Comparison of ENCODE assay signal across 37 cellular contexts in genomic region chr9:93419023-93419422, GRCh38.
"Had no signal": no experiment of that assay in that cellular context is flagged by ENCODE, and none has a peak within 500 bp of the region (broad histone marks: within the 10 kb centered on the region; RNA-seq: fewer than 3 reads in every experiment).

No MANE protein-coding gene starts in this region.

- DNase-seq: activated B cell treated with CpG ODN at 0.5 μM for 24 hours; activated CD4-positive, alpha-beta memory T cell treated with anti-CD3 and anti-CD28 coated beads for 36 hours; activated CD4-positive, alpha-beta T cell treated with anti-CD3 and anti-CD28 coated beads for 4 hours; activated CD4-positive, alpha-beta T cell treated with anti-CD3 and anti-CD28 coated beads, Interleukin-2, amount 10 ng/mL, durations not matched to agents 24 days and 14 days; activated CD4-positive, alpha-beta T cell treated with anti-CD3 and anti-CD28 coated beads, Interleukin-2, amount 50 U/mL, for 1 hour; activated CD4-positive, alpha-beta T cell treated with anti-CD3 and anti-CD28 coated beads, Interleukin-2, amount 50 U/mL, for 4 hours; activated CD4-positive, CD25-positive, alpha-beta regulatory T cell treated with anti-CD3 and anti-CD28 coated beads, Interleukin-2, amount 50 U/mL, for 72 hours; activated CD8-positive, alpha-beta memory T cell treated with anti-CD3 and anti-CD28 coated beads, Interleukin-2, amount 50 U/mL, for 4 hours; activated CD8-positive, alpha-beta T cell treated with anti-CD3 and anti-CD28 coated beads for 36 hours; activated effector memory CD4-positive, alpha-beta T cell treated with anti-CD3 and anti-CD28 coated beads, Interleukin-2, amount 50 U/mL, for 16 hours; activated gamma-delta T cell treated with Interleukin-2 at 50 U/mL for 16 hours; activated naive CD4-positive, alpha-beta T cell; activated naive CD4-positive, alpha-beta T cell treated with anti-CD3 and anti-CD28 coated beads for 36 hours; activated naive CD4-positive, alpha-beta T cell treated with anti-CD3 and anti-CD28 coated beads, Interleukin-2, amount 50 U/mL, for 16 hours; activated naive CD8-positive, alpha-beta T cell treated with anti-CD3 and anti-CD28 coated beads for 36 hours; activated T-cell treated with anti-CD3 and anti-CD28 coated beads for 4 hours; activated T-cell treated with anti-CD3 and anti-CD28 coated beads, Interleukin-2, amount 50 U/mL, for 1 hour; activated T-cell treated with anti-CD3 and anti-CD28 coated beads, Interleukin-2, amount 50 U/mL, for 4 hours; activated T-cell treated with anti-CD3 and anti-CD28 coated beads, Interleukin-2, amount 50 U/mL, for 72 hours; adrenal gland; amniotic stem cell; aorta; body of pancreas; brain microvascular endothelial cell; central memory CD4-positive, alpha-beta T cell; T-helper 1 cell; T-helper 2 cell; T-helper 9 cell had no signal

- H3K4me3 ChIP-seq: adrenal gland, body of pancreas, breast epithelium had no signal

- H3K4me1 ChIP-seq: adrenal gland, body of pancreas, breast epithelium had no signal

- H3K27ac Mint-ChIP-seq: activated B cell treated with CpG ODN at 0.5 μM for 24 hours; activated CD4-positive, alpha-beta memory T cell treated with anti-CD3 and anti-CD28 coated beads for 36 hours; activated CD4-positive, alpha-beta T cell treated with anti-CD3 and anti-CD28 coated beads, Interleukin-2, amount 10 ng/mL, durations not matched to agents 24 days and 14 days; activated CD8-positive, alpha-beta T cell treated with anti-CD3 and anti-CD28 coated beads for 36 hours; activated naive CD4-positive, alpha-beta T cell treated with anti-CD3 and anti-CD28 coated beads for 36 hours; activated naive CD4-positive, alpha-beta T cell treated with anti-CD3 and anti-CD28 coated beads, Interleukin-2, amount 50 U/mL, for 72 hours; activated naive CD8-positive, alpha-beta T cell treated with anti-CD3 and anti-CD28 coated beads for 36 hours; activated T-cell treated with anti-CD3 and anti-CD28 coated beads, Interleukin-2, amount 50 U/mL, for 72 hours; activated T-helper 1 cell treated with anti-CD3 and anti-CD28 coated beads, Interleukin-12 subunit alpha, Interleukin-12 subunit beta, Interleukin-2, Interleukin-4 antibody, amounts not matched to agents 30 ng/mL and 10 ng/mL and 1 ng/mL, durations not matched to agents 14 hours and 24 hours and 36 hours; activated T-helper 17 cell treated with anti-CD3 and anti-CD28 coated beads, Interleukin-2, amount 50 U/mL, for 72 hours; T-helper 1 cell treated with Interleukin-12 subunit alpha and Interleukin-12 subunit beta and Interleukin-4 antibody, amounts not matched to agents 30 μg/mL and 1 μg/mL, for 36 hours; T-helper 2 cell treated with Interferon-gamma antibody and Interleukin-4, amounts not matched to agents 5 μg/mL and 100 μg/mL, for 36 hours had no signal

- H3K4me3 Mint-ChIP-seq: activated B cell treated with CpG ODN at 0.5 μM for 24 hours; activated CD4-positive, alpha-beta memory T cell treated with anti-CD3 and anti-CD28 coated beads for 36 hours; activated CD4-positive, alpha-beta T cell treated with anti-CD3 and anti-CD28 coated beads, Interleukin-2, amount 10 ng/mL, durations not matched to agents 24 days and 14 days; activated CD8-positive, alpha-beta T cell treated with anti-CD3 and anti-CD28 coated beads for 36 hours; activated naive CD4-positive, alpha-beta T cell treated with anti-CD3 and anti-CD28 coated beads for 36 hours; activated naive CD8-positive, alpha-beta T cell treated with anti-CD3 and anti-CD28 coated beads for 36 hours; activated T-cell treated with anti-CD3 and anti-CD28 coated beads, Interleukin-2, amount 50 U/mL, for 4 hours; activated T-cell treated with anti-CD3 and anti-CD28 coated beads, Interleukin-2, amount 50 U/mL, for 72 hours; activated T-helper 1 cell treated with anti-CD3 and anti-CD28 coated beads, Interleukin-12 subunit alpha, Interleukin-12 subunit beta, Interleukin-2, Interleukin-4 antibody, amounts not matched to agents 30 ng/mL and 10 ng/mL and 1 ng/mL, durations not matched to agents 14 hours and 24 hours and 36 hours; activated T-helper 17 cell treated with anti-CD3 and anti-CD28 coated beads, Interleukin-2, amount 50 U/mL, for 72 hours; T-helper 1 cell treated with Interleukin-12 subunit alpha and Interleukin-12 subunit beta and Interleukin-4 antibody, amounts not matched to agents 30 μg/mL and 1 μg/mL, for 36 hours; T-helper 2 cell treated with Interferon-gamma antibody and Interleukin-4, amounts not matched to agents 5 μg/mL and 100 μg/mL, for 36 hours had no signal

- H3K27me3 Mint-ChIP-seq: activated naive CD8-positive, alpha-beta T cell treated with anti-CD3 and anti-CD28 coated beads for 36 hours had no signal

- H3K36me3 ChIP-seq: adrenal gland, brain microvascular endothelial cell, breast epithelium had no signal

- H3K27ac ChIP-seq: adrenal gland, body of pancreas, brain microvascular endothelial cell, breast epithelium, VCaP had no signal

- H3K4me1 Mint-ChIP-seq: activated B cell treated with CpG ODN at 0.5 μM for 24 hours; activated T-helper 17 cell treated with anti-CD3 and anti-CD28 coated beads, Interleukin-2, amount 50 U/mL, for 72 hours had no signal

- FAIRE-seq: astrocyte, TTC549 had no signal

- H3K27me3 ChIP-seq: adrenal gland, body of pancreas, brain microvascular endothelial cell, breast epithelium had no signal

- ATAC-seq: activated CD8-positive, alpha-beta T cell treated with anti-CD3 and anti-CD28 coated beads for 36 hours; activated naive CD4-positive, alpha-beta T cell treated with anti-CD3 and anti-CD28 coated beads, Interleukin-2, amount 50 U/mL, for 72 hours; activated T-cell treated with anti-CD3 and anti-CD28 coated beads, Interleukin-2, amount 50 U/mL, for 4 hours; activated T-cell treated with anti-CD3 and anti-CD28 coated beads, Interleukin-2, amount 50 U/mL, for 72 hours; activated T-helper 17 cell treated with anti-CD3 and anti-CD28 coated beads, Interleukin-2, amount 50 U/mL, for 72 hours; body of pancreas had no signal

- H3K9me3 ChIP-seq: adrenal gland had no signal
